17 cellular contexts compared by ENCODE assay signal in the genomic region with DNA sequence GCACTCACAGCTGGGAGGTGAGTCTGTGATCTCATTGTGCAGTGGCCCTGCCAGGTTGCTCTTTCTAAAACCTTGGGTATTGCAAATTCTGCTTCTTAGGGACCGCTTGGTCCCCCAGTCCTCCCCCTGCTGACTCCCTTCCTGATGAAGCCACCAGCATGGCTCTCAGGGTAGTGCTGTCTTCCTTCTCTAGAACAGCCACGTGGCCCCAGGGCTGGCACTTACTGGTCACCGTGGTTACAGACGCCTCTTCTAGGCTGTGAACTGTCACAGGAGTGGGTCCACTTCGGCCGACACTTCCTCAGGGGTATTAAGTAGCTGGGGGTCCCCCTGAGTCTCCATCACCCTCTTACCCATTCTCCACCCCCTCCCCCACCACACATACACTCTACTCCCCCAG. TPM values are rescaled to one million over a fixed set of nuclear protein-coding genes. Genes with fewer than 3 reads are reported as not detected.
DNase-seq lines count a peak whose midpoint lies in the region; ATAC-seq and TF ChIP-seq lines count a peak whose summit lies in the region.
"Had no signal": no experiment of that assay in that cellular context is flagged by ENCODE, and none has a peak within 500 bp of the region (broad histone marks: within the 10 kb centered on the region; RNA-seq: fewer than 3 reads in every experiment).

No MANE protein-coding gene starts in this region.

- H3K23ac ChIP-seq in IMR-90 (ENCODE audit: low read depth, low read length), result no peak overlapping the region

- no peak overlapping the region for H2BK120ac ChIP-seq in IMR-90 (ENCODE audit: low read depth, low read length)

- no peaks in the 10 kb centered on the region for H3K9me3 ChIP-seq in IMR-90 (ENCODE audit: control insufficient read depth, insufficient read depth, low read length)
- H3K9me3 ChIP-seq in psoas muscle, result no peaks in the 10 kb centered on the region
- H3K9me3 ChIP-seq: SJCRH30 had no signal

- H4K20me1 ChIP-seq in IMR-90 (ENCODE audit: insufficient read depth, low read length), result peaks cover 2% of the 10 kb centered on the region; the same call in 1 of the 2 replicates

- H2BK5ac ChIP-seq in IMR-90 (ENCODE audit: low read depth, low read length, poor library complexity, severe bottlenecking), result no peak overlapping the region

- H3K4me2 ChIP-seq in IMR-90 (ENCODE audit: low read depth, low read length), result no peak overlapping the region
- H3K4me2 ChIP-seq: PC-9 had no signal

- H3K27ac ChIP-seq in IMR-90 (ENCODE audit: insufficient read depth, low read length), result no peak overlapping the region
- peak overlapping the region; percentile 98; the same call in 1 of the 2 replicates for H3K27ac ChIP-seq in RWPE1
- peak overlapping the region; percentile 30 for H3K27ac ChIP-seq in psoas muscle
- H3K27ac ChIP-seq: C4-2B, PC-9, SJCRH30 had no signal

- intact Hi-C loops in IMR-90 (cut with micrococcal nuclease), result no loop called here
- intact Hi-C loops in psoas muscle (cut with DNase I), result no loop called here

- no peak overlapping the region for H4K5ac ChIP-seq in IMR-90 (ENCODE audit: low read depth, low read length)

- 100% methylated on average over 1 of the region's 6 CpGs; no CpG with 5 or more reads in 1 of the 2 experiments for WGBS in IMR-90 (ENCODE audit: extremely low coverage in 2 of 2, insufficient read length in 1 of 2), 2 experiments
- 89 to 95% (median 92%) methylated on average over 6 of the region's 6 CpGs for WGBS in psoas muscle, 3 donors

- no peak overlapping the region for H3K56ac ChIP-seq in IMR-90 (ENCODE audit: extremely low read depth, insufficient read depth, low read length)

- TF ChIP-seq CTCF in IMR-90 (conservative IDR thresholded peaks at IDR 0.05; ENCODE audit: low read depth, low read length), result no peak
- TF ChIP-seq CTCF in RWPE1 (conservative IDR thresholded peaks at IDR 0.05; ENCODE audit: low read depth), result no peak
- TF ChIP-seq CTCF in psoas muscle (IDR thresholded peaks at IDR 0.05), result no peak

- no peak overlapping the region for H4K91ac ChIP-seq in IMR-90 (ENCODE audit: insufficient read depth, low read depth, low read length)

- no peak overlapping the region for H3K14ac ChIP-seq in IMR-90 (replicated peaks; ENCODE audit: low read depth, low read length)

- DNase-seq in IMR-90, result no peak
- DNase-seq in RWPE1 (ENCODE audit: low spot score), result no peak
- DNase-seq in globus pallidus (ENCODE audit: low spot score), result peak; percentile 59
- no peak for DNase-seq in psoas muscle
- no peak for DNase-seq in NCI-H774 (lab: John Stamatoyannopoulos, UW)
- DNase-seq: DND-41, H9, NCI-H1048, NCI-H2081, NCI-H510A, PC-9, SJCRH30 had no signal

- no peak overlapping the region for H2AK9ac ChIP-seq in IMR-90 (replicated peaks; ENCODE audit: low read depth, low read length, poor library complexity)

- peaks cover 12% of the 10 kb centered on the region for H3K4me1 ChIP-seq in IMR-90 (ENCODE audit: control insufficient read depth, insufficient read depth, low read length)
- H3K4me1 ChIP-seq in psoas muscle, result peaks cover 13% of the 10 kb centered on the region

- peaks cover 6% of the 10 kb centered on the region; the same call in 1 of the 2 replicates for H3K9me1 ChIP-seq in IMR-90 (ENCODE audit: insufficient read depth, low read length)

- no peak overlapping the region for H3K18ac ChIP-seq in IMR-90 (ENCODE audit: low read depth, low read length)

- H2BK15ac ChIP-seq in IMR-90 (ENCODE audit: low read depth, low read length), result no peak overlapping the region

- dilution Hi-C loops in IMR-90 (cut with HindIII; ENCODE audit: low sequenced_read_pairs, unreplicated experiment), result no loop called here

- peaks cover 2 to 11% of the 10 kb centered on the region in 2 experiments; a peak in 3 of 4 replicates for H3K79me1 ChIP-seq in IMR-90 (ENCODE audit: low read depth in 1 of 2, low read length in 2 of 2)

- H3K9ac ChIP-seq in IMR-90 (ENCODE audit: low read depth, low read length), result no peak overlapping the region

- no peak overlapping the region for H4K8ac ChIP-seq in IMR-90 (ENCODE audit: low read depth in 2 of 2, low read length in 2 of 2)

- in situ Hi-C loops in IMR-90 (cut with MboI; ENCODE audit: low sequenced_read_pairs), result loop anchor here (10.0 kb wide), 1 partner anchor 106 kb away; the partner anchor contains the start of gene DMBT1

- H3K4ac ChIP-seq in IMR-90 (ENCODE audit: low read depth, low read length), result no peak overlapping the region

- H3K27me3 ChIP-seq in IMR-90 (ENCODE audit: control insufficient read depth, insufficient read depth, low read length) (peaks cover 2% of the 10 kb centered on the region), psoas muscle (ENCODE audit: insufficient read depth in 3 of 3, low read length in 2 of 3) (peaks cover 0 to 2% (median 0%) of the 10 kb centered on the region in 3 donors)

- H3K36me3 ChIP-seq in IMR-90 (ENCODE audit: control insufficient read depth, insufficient read depth, low read length) (no peaks in the 10 kb centered on the region), psoas muscle (ENCODE audit: insufficient read depth in 1 of 2, low read depth in 1 of 2) (no peaks in the 10 kb centered on the region)
- H3K36me3 ChIP-seq: SJCRH30 had no signal

- no peak for TF ChIP-seq POLR2A in IMR-90 (IDR thresholded peaks at IDR 0.05; ENCODE audit: low read depth, low read length)

- H3K4me3 ChIP-seq in IMR-90 (ENCODE audit: insufficient read depth, low read depth, low read length) (no peak overlapping the region), psoas muscle (no peak overlapping the region)
- H3K4me3 ChIP-seq: PC-9, SJCRH30 had no signal

- POLR2A ChIA-PET in IMR-90 (lab: Charles Lee; ENCODE audit: unreplicated experiment), result no interaction called here
- POLR2A ChIA-PET in RWPE1 (lab: Yijun Ruan, JAX; ENCODE audit: low non-redundant PET), result no interaction called here

- peak overlapping the region; percentile 43; the same call in 1 of the 2 replicates for H2AK5ac ChIP-seq in IMR-90 (ENCODE audit: low read depth, low read length)

- no peak overlapping the region for H2BK20ac ChIP-seq in IMR-90 (ENCODE audit: low read depth, low read length)

- H2AFZ ChIP-seq in IMR-90 (replicated peaks; ENCODE audit: low read length, poor library complexity), result no peak overlapping the region
- H2AFZ ChIP-seq: PC-9 had no signal

- no peak for TF ChIP-seq RAD21 in IMR-90 (IDR thresholded peaks at IDR 0.05; ENCODE audit: low read length)

- CTCF ChIA-PET in IMR-90 (lab: Yijun Ruan, JAX) (no interaction called here), RWPE1 (lab: Yijun Ruan, JAX) (no interaction called here)

- no TSS peak for BruUV-seq in IMR-90 (replicated peaks; lab: Mats Ljungman, UMichigan)

- ATAC-seq in IMR-90 (ENCODE audit: low read depth) (no peak), psoas muscle (no peak), GM18520 (IDR thresholded peaks at IDR 0.05; ENCODE audit: unreplicated experiment) (no peak), GM19463 (IDR thresholded peaks at IDR 0.05; ENCODE audit: unreplicated experiment) (no peak)

TF ChIP-seq in IMR-90, 13 proteins besides CTCF, POLR2A, EP300 and RAD21:
- TF ChIP-seq SMC3 (IDR thresholded peaks at IDR 0.05; ENCODE audit: low read depth, low read length), result no peak
- TF ChIP-seq MAFK (IDR thresholded peaks at IDR 0.05; ENCODE audit: low read depth, low read length), result no peak
- TF ChIP-seq MXI1 (IDR thresholded peaks at IDR 0.05; ENCODE audit: borderline replicate concordance, low read depth, low read length), result no peak
- no peak for TF ChIP-seq NFE2L2 (IDR thresholded peaks at IDR 0.05; ENCODE audit: low read depth, low read length)
- TF ChIP-seq, protein P1, sequence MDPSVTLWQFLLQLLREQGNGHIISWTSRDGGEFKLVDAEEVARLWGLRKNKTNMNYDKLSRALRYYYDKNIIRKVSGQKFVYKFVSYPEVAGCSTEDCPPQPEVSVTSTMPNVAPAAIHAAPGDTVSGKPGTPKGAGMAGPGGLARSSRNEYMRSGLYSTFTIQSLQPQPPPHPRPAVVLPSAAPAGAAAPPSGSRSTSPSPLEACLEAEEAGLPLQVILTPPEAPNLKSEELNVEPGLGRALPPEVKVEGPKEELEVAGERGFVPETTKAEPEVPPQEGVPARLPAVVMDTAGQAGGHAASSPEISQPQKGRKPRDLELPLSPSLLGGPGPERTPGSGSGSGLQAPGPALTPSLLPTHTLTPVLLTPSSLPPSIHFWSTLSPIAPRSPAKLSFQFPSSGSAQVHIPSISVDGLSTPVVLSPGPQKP (IDR thresholded peaks at IDR 0.05; ENCODE audit: borderline replicate concordance, low read depth, low read length), result no peak
- TF ChIP-seq CHD1 (IDR thresholded peaks at IDR 0.05; ENCODE audit: low read depth, low read length), result no peak

RNA-seq across cellular contexts. Expression of gene HTRA1, which starts 2.7 kb away (rescaled TPM):
- total RNA-seq in IMR-90 (2012; rRNA removed), result 23.1 and 28.5 TPM in 2 replicates
- 94.9 and 108 TPM in 2 replicates for polyA plus RNA-seq in IMR-90 (2012; rRNA removed)
- polyA plus RNA-seq in IMR-90 (2012; cell fraction: cytosol; rRNA removed), result 64.6 and 74.8 TPM in 2 replicates
- polyA plus RNA-seq in IMR-90 (2012; cell fraction: nucleus; rRNA removed; ENCODE audit: low replicate concordance), result 18.9 and 71.3 TPM in 2 replicates
- total RNA-seq in psoas muscle, result 10 to 100 TPM; 11.6 to 30.8 (median 13.2) TPM
- 10 to 100 TPM; 11.4 to 18.7 (median 11.5) TPM for polyA plus RNA-seq in psoas muscle

RNA-seq across cellular contexts. Expression of gene ARMS2, which starts 4.2 kb away (rescaled TPM):
- not detected in 2 replicates for total RNA-seq in IMR-90 (2012; rRNA removed)
- not detected in 2 replicates for polyA plus RNA-seq in IMR-90 (2012; rRNA removed)
- polyA plus RNA-seq in IMR-90 (2012; cell fraction: cytosol; rRNA removed), result not detected in 2 replicates
- 0.10 TPM in 1 of 2 replicates, not detected in the other for polyA plus RNA-seq in IMR-90 (2012; cell fraction: nucleus; rRNA removed; ENCODE audit: low replicate concordance)
- not detected for total RNA-seq in psoas muscle
- polyA plus RNA-seq in psoas muscle, result under 1 TPM in 1 of 3 donors, not detected in 2; 0.47 TPM
- total RNA-seq: G401, H9, MCF 10A, PC-9, SJCRH30 had no signal
